17 cellular contexts compared by ENCODE assay signal in the genomic region with DNA sequence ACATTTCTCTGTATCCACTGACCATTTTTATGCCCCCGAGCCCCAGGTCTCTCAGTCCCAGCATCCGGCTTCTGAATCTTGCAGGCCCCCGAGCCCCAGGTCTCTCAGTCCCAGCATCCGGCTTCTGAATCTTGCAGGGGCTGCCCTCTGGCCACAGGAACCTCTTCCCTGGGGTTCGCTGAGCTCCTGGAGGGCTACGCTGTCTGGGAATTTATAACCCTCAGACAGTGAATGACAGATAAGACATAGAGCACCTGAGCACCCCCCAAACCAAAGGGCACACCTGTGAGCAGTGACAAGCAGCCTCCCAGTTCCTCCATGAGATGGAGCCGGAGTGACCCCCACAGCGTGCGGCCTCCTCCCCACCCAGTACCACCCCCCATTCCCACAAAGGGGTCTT. TPM values are rescaled to one million over a fixed set of nuclear protein-coding genes. Genes with fewer than 3 reads are reported as not detected.
DNase-seq lines count a peak whose midpoint lies in the region; ATAC-seq and TF ChIP-seq lines count a peak whose summit lies in the region.
"Had no signal": no experiment of that assay in that cellular context is flagged by ENCODE, and none has a peak within 500 bp of the region (broad histone marks: within the 10 kb centered on the region; RNA-seq: fewer than 3 reads in every experiment).

No MANE protein-coding gene starts in this region.

- no peaks in the 10 kb centered on the region for H3K36me3 Mint-ChIP-seq in osteocyte (ENCODE audit: unreplicated experiment)
- H3K36me3 Mint-ChIP-seq: CD4-positive, alpha-beta memory T cell had no signal

- no peak overlapping the region for H3K4me3 Mint-ChIP-seq in osteocyte (ENCODE audit: unreplicated experiment)
- H3K4me3 Mint-ChIP-seq: CD4-positive, alpha-beta memory T cell; HFFc6 had no signal

- intact Hi-C loops in sciatic nerve (cut with DNase I), result no loop called here

- no peak for ATAC-seq in HG03097 (IDR thresholded peaks at IDR 0.05; ENCODE audit: low FRiP score, unreplicated experiment)
- ATAC-seq in sciatic nerve, result no peak
- ATAC-seq: GM12878 had no signal

- peaks cover 2% of the 10 kb centered on the region for H3K27me3 Mint-ChIP-seq in osteocyte (ENCODE audit: unreplicated experiment)

- H3K9me3 Mint-ChIP-seq in osteocyte (ENCODE audit: unreplicated experiment), result no peaks in the 10 kb centered on the region
- H3K9me3 Mint-ChIP-seq: CD4-positive, alpha-beta memory T cell; HFFc6 had no signal

- TF ChIP-seq CTCF in osteocyte (IDR thresholded peaks at IDR 0.05), result no peak

- DNase-seq in ecto neural progenitor cell (ENCODE audit: low spot score), result peak; percentile 38
- DNase-seq in mesenteric fat pad (ENCODE audit: low spot score), result peak; percentile 49
- peak; percentile 53 for DNase-seq in osteocyte (ENCODE audit: extremely low spot score, unreplicated experiment)
- no peak for DNase-seq in DMS53 (lab: John Stamatoyannopoulos, UW)
- no peak for DNase-seq in sciatic nerve (ENCODE audit: low spot score)
- DNase-seq: C1 segment of cervical spinal cord; Calu3; CD4-positive, alpha-beta memory T cell; COR-L47; DMS153; DMS79; EL; GDM1; GOT3; HFFc6 had no signal

- no peak overlapping the region for H3K27ac Mint-ChIP-seq in osteocyte (ENCODE audit: unreplicated experiment)
- H3K27ac Mint-ChIP-seq: HFFc6 had no signal

- H3K4me1 Mint-ChIP-seq in osteocyte (ENCODE audit: unreplicated experiment), result peaks cover 3% of the 10 kb centered on the region
- H3K4me1 Mint-ChIP-seq: CD4-positive, alpha-beta memory T cell had no signal

RNA-seq across cellular contexts. Expression of a gene that starts 57.8 kb away (rescaled TPM):
- total RNA-seq in mesenteric fat pad, result 121 TPM
- total RNA-seq in osteocyte, result 132 and 143 TPM in 2 replicates
- total RNA-seq in sciatic nerve, result 57.0 TPM

Comparison
In these comparisons a context has a peak if more than half of its experiments do, and no peak if none do; other contexts are left out.
1. DNase-seq: peak in ecto neural progenitor cell (single experiment), mesenteric fat pad (single experiment) and osteocyte (single experiment); none in DMS53 (single experiment) and sciatic nerve (single experiment).